ENCODE assay signal across 2 cellular contexts in genomic region chr11:6442441-6442840, GRCh38.
A peak's percentile ranks its signal among the peaks of the same experiment; 100 is the strongest.
TF ChIP-seq lines count a peak whose summit lies in the region.

No MANE protein-coding gene starts in this region.

TF ChIP-seq in liver, 16 proteins besides CTCF, POLR2A, EP300 and RAD21:
- TF ChIP-seq ATF3 (IDR thresholded peaks at IDR 0.05) (no peak), RXRA (IDR thresholded peaks at IDR 0.05) (peak; percentile 51 to 68), SP1 (IDR thresholded peaks at IDR 0.05) (peak; percentile 36), REST (IDR thresholded peaks at IDR 0.05) (no peak), TAF1 (conservative IDR thresholded peaks at IDR 0.05) (peak; percentile 33), HNF4A (conservative IDR thresholded peaks at IDR 0.05) (peak in 1 of 2 donors; percentile 45), FOXA1 (IDR thresholded peaks at IDR 0.05) (no peak), YY1 (IDR thresholded peaks at IDR 0.05) (peak; percentile 7)
TF ChIP-seq in liver: peak in this region for 5.

TF ChIP-seq in HepG2, 621 proteins besides CTCF, POLR2A, EP300 and RAD21:
- TF ChIP-seq MED8 (CRISPR knock-in tag; IDR thresholded peaks at IDR 0.05; ENCODE audit: insufficient replicate concordance), result no peak
- TF ChIP-seq ZNF335 (CRISPR knock-in tag; IDR thresholded peaks at IDR 0.05), result no peak
- TF ChIP-seq NR3C1 (CRISPR knock-in tag; IDR thresholded peaks at IDR 0.05), result no peak
- no peak for TF ChIP-seq THAP11 (CRISPR knock-in tag; IDR thresholded peaks at IDR 0.05)
- TF ChIP-seq NKX3-1 (CRISPR knock-in tag; IDR thresholded peaks at IDR 0.05), result no peak
- TF ChIP-seq ZNF232 (CRISPR knock-in tag; IDR thresholded peaks at IDR 0.05; ENCODE audit: borderline replicate concordance), result no peak
- TF ChIP-seq ZNF253 (CRISPR knock-in tag; IDR thresholded peaks at IDR 0.05; ENCODE audit: borderline replicate concordance), result no peak
- no peak for TF ChIP-seq MEIS1 (CRISPR knock-in tag; IDR thresholded peaks at IDR 0.05; ENCODE audit: borderline replicate concordance)
- no peak for TF ChIP-seq HOXA9 (CRISPR knock-in tag; IDR thresholded peaks at IDR 0.05; ENCODE audit: borderline replicate concordance)
- no peak for TF ChIP-seq ZNF841 (CRISPR knock-in tag; IDR thresholded peaks at IDR 0.05; ENCODE audit: borderline replicate concordance)
- no peak for TF ChIP-seq ZNF225 (CRISPR knock-in tag; IDR thresholded peaks at IDR 0.05)
- no peak for TF ChIP-seq HNRNPK (IDR thresholded peaks at IDR 0.05; ENCODE audit: low read depth, low read length, poor library complexity, severe bottlenecking)
- TF ChIP-seq ZFP62 (CRISPR knock-in tag; IDR thresholded peaks at IDR 0.05), result no peak
